10 cellular contexts compared by ENCODE assay signal in the genomic region with DNA sequence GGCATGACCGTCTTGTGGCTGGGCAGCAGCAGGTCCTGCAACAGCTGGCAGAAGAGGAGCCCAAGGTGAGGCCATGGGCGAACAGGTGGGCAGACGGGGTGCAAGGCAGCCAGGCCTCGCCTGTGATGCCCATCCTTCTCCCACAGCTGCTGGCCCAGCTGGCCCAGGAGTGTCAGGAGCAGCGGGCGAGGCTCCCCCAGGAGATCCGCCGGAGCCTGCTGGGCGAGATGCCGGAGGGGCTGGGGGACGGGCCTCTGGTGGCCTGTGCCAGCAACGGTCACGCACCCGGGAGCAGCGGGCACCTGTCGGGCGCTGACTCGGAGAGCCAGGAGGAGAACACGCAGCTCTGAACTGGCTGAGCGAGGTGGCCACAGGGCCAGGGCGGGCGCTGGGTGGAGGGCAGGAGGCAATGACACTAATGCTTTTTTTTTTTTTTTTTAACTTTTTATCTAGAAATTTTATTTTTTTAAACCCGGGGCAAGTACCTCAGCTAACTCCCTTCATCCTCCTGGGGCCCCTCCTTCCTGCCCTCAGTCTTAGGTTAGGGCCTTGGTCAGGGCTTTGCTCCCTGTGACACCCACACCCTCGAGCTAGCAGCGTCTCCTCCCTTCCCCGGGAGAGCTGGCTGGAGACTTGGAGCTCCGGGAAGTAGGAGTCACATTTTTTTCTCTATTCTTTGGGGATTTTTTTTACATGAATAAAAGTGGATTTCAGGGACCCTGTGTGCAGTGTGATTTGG. TPM values are rescaled to one million over a fixed set of nuclear protein-coding genes. Genes with fewer than 3 reads are reported as not detected.
DNase-seq lines count a peak whose midpoint lies in the region; ATAC-seq and TF ChIP-seq lines count a peak whose summit lies in the region.
"Had no signal": no experiment of that assay in that cellular context is flagged by ENCODE, and none has a peak within 500 bp of the region (broad histone marks: within the 10 kb centered on the region; RNA-seq: fewer than 3 reads in every experiment).

No MANE protein-coding gene starts in this region.

- intact Hi-C loops in PC-9 (cut with micrococcal nuclease; ENCODE audit: unreplicated experiment) = no loop called here
- intact Hi-C loops in esophagus squamous epithelium (cut with DNase I) = no loop called here
- intact Hi-C loops in prostate gland (cut with DNase I) = no loop called here

- H4K20me1 ChIP-seq in PC-9 (ENCODE audit: insufficient read depth) (no peaks in the 10 kb centered on the region), smooth muscle cell (ENCODE audit: low read depth) (no peaks in the 10 kb centered on the region)

- TF ChIP-seq POLR2A in esophagus squamous epithelium (IDR thresholded peaks at IDR 0.05) (no peak), prostate gland (IDR thresholded peaks at IDR 0.05) (peak; percentile 4)

- no peak overlapping the region for H3K9ac ChIP-seq in smooth muscle cell (ENCODE audit: low read depth)

- H3K79me2 ChIP-seq in PC-9 (ENCODE audit: low read depth) = peaks cover 9% of the 10 kb centered on the region
- no peaks in the 10 kb centered on the region for H3K79me2 ChIP-seq in smooth muscle cell (ENCODE audit: low read depth)

- WGBS in esophagus squamous epithelium, 2 donors = 47 to 64% methylated on average over 13 to 15 of the region's 27 CpGs
- 71% methylated on average over 27 of the region's 27 CpGs for WGBS in prostate gland
- 87% methylated on average over 13 of the region's 27 CpGs for WGBS in smooth muscle cell (ENCODE audit: low lambda C conversion rate)

- DNase-seq in DMS79 (lab: John Stamatoyannopoulos, UW) (peak; percentile 77), PC-9 (peak; percentile 26 to 89), esophagus squamous epithelium (lab: John Stamatoyannopoulos, UW) (no peak), prostate gland (ENCODE audit: low spot score) (no peak), smooth muscle cell (lab: John Stamatoyannopoulos, UW; ENCODE audit: unreplicated experiment) (no peak), Kasumi-1 (lab: John Stamatoyannopoulos, UW) (no peak), A172 (ENCODE audit: low spot score) (no peak)
- DNase-seq: NCI-H774 had no signal

- TF ChIP-seq CTCF in PC-9 (conservative IDR thresholded peaks at IDR 0.05) (no peak), esophagus squamous epithelium (IDR thresholded peaks at IDR 0.05) (no peak), prostate gland (IDR thresholded peaks at IDR 0.05) (no peak), smooth muscle cell (IDR thresholded peaks at IDR 0.05; ENCODE audit: borderline replicate concordance, insufficient read depth, poor library complexity, severe bottlenecking) (no peak)

- H3K4me3 ChIP-seq in PC-9 = no peak overlapping the region
- no peak overlapping the region for H3K4me3 ChIP-seq in esophagus squamous epithelium
- no peak overlapping the region for H3K4me3 ChIP-seq in prostate gland
- H3K4me3 ChIP-seq in smooth muscle cell = no peak overlapping the region

- H3K27me3 ChIP-seq in PC-9 (ENCODE audit: insufficient read depth, low read depth) (no peaks in the 10 kb centered on the region), esophagus squamous epithelium (no peaks in the 10 kb centered on the region), prostate gland (replicated peaks; ENCODE audit: insufficient read depth) (no peaks in the 10 kb centered on the region), smooth muscle cell (ENCODE audit: low read depth) (no peaks in the 10 kb centered on the region)

- H3F3A ChIP-seq in PC-9 (ENCODE audit: insufficient read depth, low read depth) (peaks cover 44% of the 10 kb centered on the region), smooth muscle cell (ENCODE audit: low read depth) (peaks cover 12% of the 10 kb centered on the region)

- CTCF ChIA-PET in PC-9 (lab: Charles Lee) = interaction anchor here (0.6 to 1.7 kb wide), 11 partner anchors 9 to 88 kb away, joined by 3 to 15 read pairs (median 3); no protein-coding TSS in a partner anchor

- H2AFZ ChIP-seq in PC-9 (no peak overlapping the region), smooth muscle cell (ENCODE audit: low read depth) (no peak overlapping the region)

- H3K36me3 ChIP-seq in PC-9 (ENCODE audit: low read depth) = peaks cover 9% of the 10 kb centered on the region; the same call in 1 of the 2 replicates
- peaks cover 23 to 48% (median 27%) of the 10 kb centered on the region in 3 donors for H3K36me3 ChIP-seq in esophagus squamous epithelium
- H3K36me3 ChIP-seq in prostate gland = peaks cover 0 to 4% of the 10 kb centered on the region in 2 donors
- H3K36me3 ChIP-seq in smooth muscle cell (ENCODE audit: low read depth) = no peaks in the 10 kb centered on the region

- H3K27ac ChIP-seq in PC-9 = no peak overlapping the region
- H3K27ac ChIP-seq in esophagus squamous epithelium = peak overlapping the region; percentile 98 to 99 (median 98)
- H3K27ac ChIP-seq in prostate gland = peak overlapping the region in 1 of 2 donors; percentile 94
- no peak overlapping the region for H3K27ac ChIP-seq in smooth muscle cell (ENCODE audit: low read depth)

- H3K9me3 ChIP-seq in PC-9 (ENCODE audit: insufficient read depth, low read depth) (no peaks in the 10 kb centered on the region), esophagus squamous epithelium (no peaks in the 10 kb centered on the region), prostate gland (no peaks in the 10 kb centered on the region), smooth muscle cell (replicated peaks; ENCODE audit: low read depth) (no peaks in the 10 kb centered on the region)

- H3K4me1 ChIP-seq in PC-9 (replicated peaks; ENCODE audit: insufficient read depth) (peaks cover 21% of the 10 kb centered on the region), esophagus squamous epithelium (peaks cover 31 to 54% (median 32%) of the 10 kb centered on the region in 3 donors), prostate gland (replicated peaks) (peaks cover 8% of the 10 kb centered on the region), smooth muscle cell (ENCODE audit: low read depth) (peaks cover 8% of the 10 kb centered on the region)

- BruUV-seq in PC-9 (replicated peaks; lab: Mats Ljungman, UMichigan) = no TSS peak

- H3K4me2 ChIP-seq in PC-9 (peak overlapping the region; percentile 91; the same call in 1 of the 2 replicates), smooth muscle cell (no peak overlapping the region)

- no peak for ATAC-seq in GM19452 (IDR thresholded peaks at IDR 0.05; ENCODE audit: unreplicated experiment)

- POLR2A ChIA-PET in PC-9 (lab: Charles Lee; ENCODE audit: unreplicated experiment) = interaction anchor here (0.5 to 0.9 kb wide), 6 partner anchors 15 to 88 kb away, joined by 3 to 11 read pairs (median 4); no protein-coding TSS in a partner anchor

- no peaks in the 10 kb centered on the region for H3K9me2 ChIP-seq in PC-9 (ENCODE audit: insufficient read depth)

RNA-seq across cellular contexts. Expression of a gene that starts 16.0 kb away (rescaled TPM):
- 73.2 and 79.6 TPM in 2 replicates for total RNA-seq in PC-9 (2021)
- 10 to 100 TPM; 29.8 to 54.5 (median 42.4) TPM for total RNA-seq in esophagus squamous epithelium
- total RNA-seq in prostate gland = 10 to 100 TPM; 26.3 to 43.1 TPM
- total RNA-seq in smooth muscle cell = 15.0 and 17.1 TPM in 2 replicates
- polyA plus RNA-seq in smooth muscle cell = 14.8 and 15.6 TPM in 2 replicates
- total RNA-seq in A172 (2014; rRNA removed; shearing (Covaris generic)) = 51.0 and 64.8 TPM in 2 replicates

RNA-seq across cellular contexts. Expression of a gene that starts 17.1 kb away (rescaled TPM):
- total RNA-seq in PC-9 (2021) = 94.3 and 94.4 TPM in 2 replicates
- total RNA-seq in esophagus squamous epithelium = 10 to 100 TPM; 49.4 to 86.5 (median 72.9) TPM
- 100 to 1,000 TPM; 140 to 161 TPM for total RNA-seq in prostate gland
- total RNA-seq in smooth muscle cell = 48.7 and 65.8 TPM in 2 replicates
- polyA plus RNA-seq in smooth muscle cell = 117 and 126 TPM in 2 replicates
- 219 TPM in 2 replicates for total RNA-seq in A172 (2014; rRNA removed; shearing (Covaris generic))

RNA-seq across cellular contexts. Expression of a gene that starts 18.3 kb away (rescaled TPM):
- 72.8 and 110 TPM in 2 replicates for total RNA-seq in PC-9 (2021)
- total RNA-seq in esophagus squamous epithelium = 10 to 100 TPM; 17.5 to 19.9 (median 19.2) TPM
- total RNA-seq in prostate gland = 10 to 100 TPM; 38.8 to 94.9 TPM
- total RNA-seq in smooth muscle cell = 17.3 and 19.6 TPM in 2 replicates
- polyA plus RNA-seq in smooth muscle cell = 63.6 and 69.0 TPM in 2 replicates
- 52.1 and 60.8 TPM in 2 replicates for total RNA-seq in A172 (2014; rRNA removed; shearing (Covaris generic))

RNA-seq across cellular contexts. Expression of a gene that starts 20.6 kb away (rescaled TPM):
- 385 and 435 TPM in 2 replicates for total RNA-seq in PC-9 (2021)
- total RNA-seq in esophagus squamous epithelium = 100 to 1,000 TPM; 137 to 279 (median 203) TPM
- 10 to 100 TPM; 60.5 to 69.3 TPM for total RNA-seq in prostate gland
- 213 and 242 TPM in 2 replicates for total RNA-seq in smooth muscle cell
- 530 and 589 TPM in 2 replicates for polyA plus RNA-seq in smooth muscle cell
- total RNA-seq in A172 (2014; rRNA removed; shearing (Covaris generic)) = 455 and 478 TPM in 2 replicates

RNA-seq across cellular contexts. Expression of a gene that starts 23.7 kb away (rescaled TPM):
- total RNA-seq in PC-9 (2021) (0.53 and 0.57 TPM in 2 replicates), esophagus squamous epithelium (not detected), prostate gland (not detected), smooth muscle cell (not detected in 2 replicates)
- polyA plus RNA-seq in smooth muscle cell = not detected in 2 replicates
- 0.07 TPM in 1 of 2 replicates, not detected in the other for total RNA-seq in A172 (2014; rRNA removed; shearing (Covaris generic))
- total RNA-seq: lung microvascular endothelial cell had no signal

Comparison
In these comparisons a context has a peak if more than half of its experiments do, and no peak if none do; other contexts are left out.
1. DNase-seq: peak in DMS79 (single experiment) and PC-9 (2 of 2); none in esophagus squamous epithelium (single experiment), prostate gland (single experiment), smooth muscle cell (single experiment), Kasumi-1 (0 of 2) and A172 (single experiment).
2. H3K27ac ChIP-seq: peak in esophagus squamous epithelium (4 of 4); none in PC-9 (single experiment) and smooth muscle cell (single experiment).